In genomic region chr12:124876171-124876570, GRCh38 we compare ENCODE assay signal across 1 cellular context.
TF ChIP-seq lines count a peak whose summit lies in the region.

No MANE protein-coding gene starts in this region.

TF ChIP-seq in IMR-90, 13 proteins besides CTCF, POLR2A, EP300 and RAD21 (continued from another document):
- TF ChIP-seq MXI1 (IDR thresholded peaks at IDR 0.05; ENCODE audit: borderline replicate concordance, low read depth, low read length) (no peak), MAFK (IDR thresholded peaks at IDR 0.05; ENCODE audit: low read depth, low read length) (no peak), RCOR1 (IDR thresholded peaks at IDR 0.05; ENCODE audit: insufficient replicate concordance, low read length) (no peak), CEBPB (IDR thresholded peaks at IDR 0.05; ENCODE audit: low read depth, low read length) (no peak), BHLHE40 (IDR thresholded peaks at IDR 0.05; ENCODE audit: low read depth, low read length) (no peak), FOS (IDR thresholded peaks at IDR 0.05; ENCODE audit: low read depth, low read length) (no peak), RFX5 (IDR thresholded peaks at IDR 0.05; ENCODE audit: low read depth, low read length) (no peak), SMC3 (IDR thresholded peaks at IDR 0.05; ENCODE audit: low read depth, low read length) (no peak), MAZ (IDR thresholded peaks at IDR 0.05; ENCODE audit: borderline replicate concordance, low read depth, low read length) (no peak), NFE2L2 (IDR thresholded peaks at IDR 0.05; ENCODE audit: low read depth, low read length) (no peak)
